1 cellular context compared by ENCODE assay signal in the genomic region with DNA sequence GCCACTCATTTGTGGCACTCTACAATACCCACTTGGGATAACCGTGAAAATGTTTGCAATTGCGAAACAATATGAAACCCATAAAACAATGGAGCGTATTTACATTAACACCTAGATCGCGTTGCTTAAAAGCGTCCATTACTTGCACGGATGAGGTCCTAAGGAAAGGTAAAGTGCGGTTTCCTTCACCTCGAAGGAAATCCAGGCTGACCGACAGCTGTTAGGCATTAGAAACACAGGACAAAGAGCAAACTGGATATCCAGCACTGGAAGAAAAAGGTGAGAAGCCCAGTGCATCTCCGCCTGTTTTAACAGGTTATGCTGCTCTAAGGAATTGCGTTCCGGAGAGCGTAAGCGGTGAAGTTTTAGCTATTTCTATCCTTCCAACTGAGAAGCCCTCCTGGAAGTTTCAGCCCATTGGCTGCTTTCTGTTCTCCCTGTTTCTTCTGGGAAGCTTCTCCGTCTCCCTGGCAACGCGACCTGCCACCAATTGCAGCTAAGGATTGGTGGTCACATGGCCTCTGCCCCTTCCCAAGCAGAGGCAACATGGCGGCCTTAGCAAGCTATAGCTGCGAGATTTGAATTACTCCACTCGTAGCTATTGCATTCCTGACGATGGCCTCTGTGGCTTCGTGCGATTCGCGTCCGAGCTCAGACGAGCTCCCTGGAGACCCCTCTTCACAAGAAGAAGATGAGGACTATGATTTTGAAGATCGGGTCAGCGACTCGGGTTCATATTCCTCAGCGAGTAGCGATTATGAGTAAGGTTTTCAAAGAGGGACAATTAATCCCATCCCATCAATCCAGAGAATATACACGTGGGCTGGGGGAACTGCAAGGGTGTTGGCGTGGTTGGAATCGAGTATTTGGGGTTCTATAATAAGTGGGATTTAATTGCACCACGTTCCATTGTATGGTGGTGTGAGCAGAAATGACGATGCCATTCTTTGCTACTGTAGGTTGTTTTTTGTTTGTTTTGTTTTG.
TF ChIP-seq lines count a peak whose summit lies in the region.

A gene (plus strand): TSS at position 538 of the 984 bp plus-strand sequence. CDS start 78 bp downstream, at position 616.

TF ChIP-seq in HepG2, 621 proteins besides CTCF, POLR2A, EP300 and RAD21 (continued from another document and continues in another):
- TF ChIP-seq, protein P1, sequence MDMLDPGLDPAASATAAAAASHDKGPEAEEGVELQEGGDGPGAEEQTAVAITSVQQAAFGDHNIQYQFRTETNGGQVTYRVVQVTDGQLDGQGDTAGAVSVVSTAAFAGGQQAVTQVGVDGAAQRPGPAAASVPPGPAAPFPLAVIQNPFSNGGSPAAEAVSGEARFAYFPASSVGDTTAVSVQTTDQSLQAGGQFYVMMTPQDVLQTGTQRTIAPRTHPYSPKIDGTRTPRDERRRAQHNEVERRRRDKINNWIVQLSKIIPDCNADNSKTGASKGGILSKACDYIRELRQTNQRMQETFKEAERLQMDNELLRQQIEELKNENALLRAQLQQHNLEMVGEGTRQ (IDR thresholded peaks at IDR 0.05; ENCODE audit: low read depth, low read length), result peak; percentile 95
- TF ChIP-seq, protein P1 (CRISPR knock-in tag; IDR thresholded peaks at IDR 0.05; ENCODE audit: borderline replicate concordance), result peak; percentile 98; the same call in 1 of the 2 replicates
- peak; percentile 79 for TF ChIP-seq TEAD3 (CRISPR knock-in tag; optimal IDR thresholded peaks at IDR 0.05; ENCODE audit: borderline replicate concordance)
- TF ChIP-seq KDM5B (CRISPR knock-in tag; IDR thresholded peaks at IDR 0.05; ENCODE audit: borderline replicate concordance), result peak; percentile 29; the same call in 1 of the 2 replicates
- TF ChIP-seq FOXK1 (CRISPR knock-in tag; IDR thresholded peaks at IDR 0.05; ENCODE audit: borderline replicate concordance, low read depth), result peak; percentile 77; the same call in 1 of the 2 replicates
- no peak for TF ChIP-seq SRSF1 (optimal IDR thresholded peaks at IDR 0.05; ENCODE audit: low read depth, low read length)
- peak; percentile 42; the same call in 1 of the 2 replicates for TF ChIP-seq MXD4 (CRISPR knock-in tag; IDR thresholded peaks at IDR 0.05)
- peak; percentile 73; the same call in 1 of the 2 replicates for TF ChIP-seq HDAC1 (CRISPR knock-in tag; IDR thresholded peaks at IDR 0.05)
- TF ChIP-seq REPIN1 (CRISPR knock-in tag; IDR thresholded peaks at IDR 0.05; ENCODE audit: borderline replicate concordance, low read depth), result peak; percentile 80
- TF ChIP-seq PHF20 (CRISPR knock-in tag; IDR thresholded peaks at IDR 0.05), result peak; percentile 50
- TF ChIP-seq, protein P2, sequence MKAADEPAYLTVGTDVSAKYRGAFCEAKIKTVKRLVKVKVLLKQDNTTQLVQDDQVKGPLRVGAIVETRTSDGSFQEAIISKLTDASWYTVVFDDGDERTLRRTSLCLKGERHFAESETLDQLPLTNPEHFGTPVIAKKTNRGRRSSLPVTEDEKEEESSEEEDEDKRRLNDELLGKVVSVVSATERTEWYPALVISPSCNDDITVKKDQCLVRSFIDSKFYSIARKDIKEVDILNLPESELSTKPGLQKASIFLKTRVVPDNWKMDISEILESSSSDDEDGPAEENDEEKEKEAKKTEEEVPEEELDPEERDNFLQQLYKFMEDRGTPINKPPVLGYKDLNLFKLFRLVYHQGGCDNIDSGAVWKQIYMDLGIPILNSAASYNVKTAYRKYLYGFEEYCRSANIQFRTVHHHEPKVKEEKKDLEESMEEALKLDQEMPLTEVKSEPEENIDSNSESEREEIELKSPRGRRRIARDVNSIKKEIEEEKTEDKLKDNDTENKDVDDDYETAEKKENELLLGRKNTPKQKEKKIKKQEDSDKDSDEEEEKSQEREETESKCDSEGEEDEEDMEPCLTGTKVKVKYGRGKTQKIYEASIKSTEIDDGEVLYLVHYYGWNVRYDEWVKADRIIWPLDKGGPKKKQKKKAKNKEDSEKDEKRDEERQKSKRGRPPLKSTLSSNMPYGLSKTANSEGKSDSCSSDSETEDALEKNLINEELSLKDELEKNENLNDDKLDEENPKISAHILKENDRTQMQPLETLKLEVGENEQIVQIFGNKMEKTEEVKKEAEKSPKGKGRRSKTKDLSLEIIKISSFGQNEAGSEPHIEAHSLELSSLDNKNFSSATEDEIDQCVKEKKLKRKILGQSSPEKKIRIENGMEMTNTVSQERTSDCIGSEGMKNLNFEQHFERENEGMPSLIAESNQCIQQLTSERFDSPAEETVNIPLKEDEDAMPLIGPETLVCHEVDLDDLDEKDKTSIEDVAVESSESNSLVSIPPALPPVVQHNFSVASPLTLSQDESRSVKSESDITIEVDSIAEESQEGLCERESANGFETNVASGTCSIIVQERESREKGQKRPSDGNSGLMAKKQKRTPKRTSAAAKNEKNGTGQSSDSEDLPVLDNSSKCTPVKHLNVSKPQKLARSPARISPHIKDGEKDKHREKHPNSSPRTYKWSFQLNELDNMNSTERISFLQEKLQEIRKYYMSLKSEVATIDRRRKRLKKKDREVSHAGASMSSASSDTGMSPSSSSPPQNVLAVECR (CRISPR knock-in tag; IDR thresholded peaks at IDR 0.05; ENCODE audit: borderline replicate concordance), result peak; percentile 90
- TF ChIP-seq ZNF143 (CRISPR knock-in tag; IDR thresholded peaks at IDR 0.05), result peak; percentile 69
- peak; percentile 79 for TF ChIP-seq NFYB (CRISPR knock-in tag; IDR thresholded peaks at IDR 0.05)
- TF ChIP-seq KLF11 (CRISPR knock-in tag; IDR thresholded peaks at IDR 0.05), result 0 out of 2 replicates have a peak, but pooled peaks have one; percentile 13
- TF ChIP-seq RFX1 (IDR thresholded peaks at IDR 0.05), result peak; percentile 92
- TF ChIP-seq MXI1 (IDR thresholded peaks at IDR 0.05; ENCODE audit: borderline replicate concordance, low read depth, low read length), result peak; percentile 93; the same call in 2 of the 3 replicates
- TF ChIP-seq ASH2L (IDR thresholded peaks at IDR 0.05; ENCODE audit: insufficient read length, low read depth, low read length), result peak; percentile 92
- TF ChIP-seq GLI4 (CRISPR knock-in tag; IDR thresholded peaks at IDR 0.05; ENCODE audit: borderline replicate concordance), result 0 out of 2 replicates have a peak, but pooled peaks have one; percentile 58
- peak; percentile 77 for TF ChIP-seq PHF8 (CRISPR knock-in tag; IDR thresholded peaks at IDR 0.05)
- TF ChIP-seq TAF1 (CRISPR knock-in tag; IDR thresholded peaks at IDR 0.05), result peak; percentile 65; the same call in 1 of the 2 replicates
- TF ChIP-seq GATAD1 (CRISPR knock-in tag; IDR thresholded peaks at IDR 0.05), result peak; percentile 87
- peak; percentile 66 for TF ChIP-seq POLR2G (IDR thresholded peaks at IDR 0.05; ENCODE audit: low read depth, low read length)
- TF ChIP-seq SSRP1 (CRISPR knock-in tag; IDR thresholded peaks at IDR 0.05), result 0 out of 2 replicates have a peak, but pooled peaks have one; percentile 38
- TF ChIP-seq NR2F1 (CRISPR knock-in tag; IDR thresholded peaks at IDR 0.05), result no peak
- 0 out of 2 replicates have a peak, but pooled peaks have one; percentile 25 for TF ChIP-seq GATAD2A (CRISPR knock-in tag; IDR thresholded peaks at IDR 0.05)
- TF ChIP-seq, protein P3, sequence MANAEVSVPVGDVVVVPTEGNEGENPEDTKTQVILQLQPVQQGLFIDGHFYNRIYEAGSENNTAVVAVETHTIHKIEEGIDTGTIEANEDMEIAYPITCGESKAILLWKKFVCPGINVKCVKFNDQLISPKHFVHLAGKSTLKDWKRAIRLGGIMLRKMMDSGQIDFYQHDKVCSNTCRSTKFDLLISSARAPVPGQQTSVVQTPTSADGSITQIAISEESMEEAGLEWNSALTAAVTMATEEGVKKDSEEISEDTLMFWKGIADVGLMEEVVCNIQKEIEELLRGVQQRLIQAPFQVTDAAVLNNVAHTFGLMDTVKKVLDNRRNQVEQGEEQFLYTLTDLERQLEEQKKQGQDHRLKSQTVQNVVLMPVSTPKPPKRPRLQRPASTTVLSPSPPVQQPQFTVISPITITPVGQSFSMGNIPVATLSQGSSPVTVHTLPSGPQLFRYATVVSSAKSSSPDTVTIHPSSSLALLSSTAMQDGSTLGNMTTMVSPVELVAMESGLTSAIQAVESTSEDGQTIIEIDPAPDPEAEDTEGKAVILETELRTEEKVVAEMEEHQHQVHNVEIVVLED (CRISPR knock-in tag; IDR thresholded peaks at IDR 0.05; ENCODE audit: borderline replicate concordance), result peak; percentile 35; the same call in 1 of the 2 replicates
- TF ChIP-seq, protein P4, sequence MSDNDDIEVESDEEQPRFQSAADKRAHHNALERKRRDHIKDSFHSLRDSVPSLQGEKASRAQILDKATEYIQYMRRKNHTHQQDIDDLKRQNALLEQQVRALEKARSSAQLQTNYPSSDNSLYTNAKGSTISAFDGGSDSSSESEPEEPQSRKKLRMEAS (IDR thresholded peaks at IDR 0.05), result peak; percentile 66
- TF ChIP-seq YY1 (IDR thresholded peaks at IDR 0.05; ENCODE audit: insufficient read depth, insufficient replicate concordance, low read depth, low read length), result peak; percentile 95
- TF ChIP-seq RFX5 (IDR thresholded peaks at IDR 0.05; ENCODE audit: low read depth, low read length), result peak; percentile 49; the same call in 1 of the 2 replicates
- no peak for TF ChIP-seq ZNF205 (CRISPR knock-in tag; IDR thresholded peaks at IDR 0.05)
- TF ChIP-seq KAT8 (CRISPR knock-in tag; IDR thresholded peaks at IDR 0.05), result peak; percentile 69
- TF ChIP-seq MATR3 (CRISPR knock-in tag; IDR thresholded peaks at IDR 0.05), result no peak
- TF ChIP-seq, protein P5, sequence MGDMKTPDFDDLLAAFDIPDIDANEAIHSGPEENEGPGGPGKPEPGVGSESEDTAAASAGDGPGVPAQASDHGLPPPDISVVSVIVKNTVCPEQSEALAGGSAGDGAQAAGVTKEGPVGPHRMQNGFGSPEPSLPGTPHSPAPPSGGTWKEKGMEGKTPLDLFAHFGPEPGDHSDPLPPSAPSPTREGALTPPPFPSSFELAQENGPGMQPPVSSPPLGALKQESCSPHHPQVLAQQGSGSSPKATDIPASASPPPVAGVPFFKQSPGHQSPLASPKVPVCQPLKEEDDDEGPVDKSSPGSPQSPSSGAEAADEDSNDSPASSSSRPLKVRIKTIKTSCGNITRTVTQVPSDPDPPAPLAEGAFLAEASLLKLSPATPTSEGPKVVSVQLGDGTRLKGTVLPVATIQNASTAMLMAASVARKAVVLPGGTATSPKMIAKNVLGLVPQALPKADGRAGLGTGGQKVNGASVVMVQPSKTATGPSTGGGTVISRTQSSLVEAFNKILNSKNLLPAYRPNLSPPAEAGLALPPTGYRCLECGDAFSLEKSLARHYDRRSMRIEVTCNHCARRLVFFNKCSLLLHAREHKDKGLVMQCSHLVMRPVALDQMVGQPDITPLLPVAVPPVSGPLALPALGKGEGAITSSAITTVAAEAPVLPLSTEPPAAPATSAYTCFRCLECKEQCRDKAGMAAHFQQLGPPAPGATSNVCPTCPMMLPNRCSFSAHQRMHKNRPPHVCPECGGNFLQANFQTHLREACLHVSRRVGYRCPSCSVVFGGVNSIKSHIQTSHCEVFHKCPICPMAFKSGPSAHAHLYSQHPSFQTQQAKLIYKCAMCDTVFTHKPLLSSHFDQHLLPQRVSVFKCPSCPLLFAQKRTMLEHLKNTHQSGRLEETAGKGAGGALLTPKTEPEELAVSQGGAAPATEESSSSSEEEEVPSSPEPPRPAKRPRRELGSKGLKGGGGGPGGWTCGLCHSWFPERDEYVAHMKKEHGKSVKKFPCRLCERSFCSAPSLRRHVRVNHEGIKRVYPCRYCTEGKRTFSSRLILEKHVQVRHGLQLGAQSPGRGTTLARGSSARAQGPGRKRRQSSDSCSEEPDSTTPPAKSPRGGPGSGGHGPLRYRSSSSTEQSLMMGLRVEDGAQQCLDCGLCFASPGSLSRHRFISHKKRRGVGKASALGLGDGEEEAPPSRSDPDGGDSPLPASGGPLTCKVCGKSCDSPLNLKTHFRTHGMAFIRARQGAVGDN (CRISPR knock-in tag; IDR thresholded peaks at IDR 0.05), result peak; percentile 32
- TF ChIP-seq, protein P6, sequence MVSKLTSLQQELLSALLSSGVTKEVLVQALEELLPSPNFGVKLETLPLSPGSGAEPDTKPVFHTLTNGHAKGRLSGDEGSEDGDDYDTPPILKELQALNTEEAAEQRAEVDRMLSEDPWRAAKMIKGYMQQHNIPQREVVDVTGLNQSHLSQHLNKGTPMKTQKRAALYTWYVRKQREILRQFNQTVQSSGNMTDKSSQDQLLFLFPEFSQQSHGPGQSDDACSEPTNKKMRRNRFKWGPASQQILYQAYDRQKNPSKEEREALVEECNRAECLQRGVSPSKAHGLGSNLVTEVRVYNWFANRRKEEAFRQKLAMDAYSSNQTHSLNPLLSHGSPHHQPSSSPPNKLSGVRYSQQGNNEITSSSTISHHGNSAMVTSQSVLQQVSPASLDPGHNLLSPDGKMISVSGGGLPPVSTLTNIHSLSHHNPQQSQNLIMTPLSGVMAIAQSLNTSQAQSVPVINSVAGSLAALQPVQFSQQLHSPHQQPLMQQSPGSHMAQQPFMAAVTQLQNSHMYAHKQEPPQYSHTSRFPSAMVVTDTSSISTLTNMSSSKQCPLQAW (CRISPR knock-in tag; IDR thresholded peaks at IDR 0.05), result 0 out of 2 replicates have a peak, but pooled peaks have one; percentile 50
- no peak for TF ChIP-seq ARNT2 (CRISPR knock-in tag; IDR thresholded peaks at IDR 0.05; ENCODE audit: low read depth)
- TF ChIP-seq, protein P7, sequence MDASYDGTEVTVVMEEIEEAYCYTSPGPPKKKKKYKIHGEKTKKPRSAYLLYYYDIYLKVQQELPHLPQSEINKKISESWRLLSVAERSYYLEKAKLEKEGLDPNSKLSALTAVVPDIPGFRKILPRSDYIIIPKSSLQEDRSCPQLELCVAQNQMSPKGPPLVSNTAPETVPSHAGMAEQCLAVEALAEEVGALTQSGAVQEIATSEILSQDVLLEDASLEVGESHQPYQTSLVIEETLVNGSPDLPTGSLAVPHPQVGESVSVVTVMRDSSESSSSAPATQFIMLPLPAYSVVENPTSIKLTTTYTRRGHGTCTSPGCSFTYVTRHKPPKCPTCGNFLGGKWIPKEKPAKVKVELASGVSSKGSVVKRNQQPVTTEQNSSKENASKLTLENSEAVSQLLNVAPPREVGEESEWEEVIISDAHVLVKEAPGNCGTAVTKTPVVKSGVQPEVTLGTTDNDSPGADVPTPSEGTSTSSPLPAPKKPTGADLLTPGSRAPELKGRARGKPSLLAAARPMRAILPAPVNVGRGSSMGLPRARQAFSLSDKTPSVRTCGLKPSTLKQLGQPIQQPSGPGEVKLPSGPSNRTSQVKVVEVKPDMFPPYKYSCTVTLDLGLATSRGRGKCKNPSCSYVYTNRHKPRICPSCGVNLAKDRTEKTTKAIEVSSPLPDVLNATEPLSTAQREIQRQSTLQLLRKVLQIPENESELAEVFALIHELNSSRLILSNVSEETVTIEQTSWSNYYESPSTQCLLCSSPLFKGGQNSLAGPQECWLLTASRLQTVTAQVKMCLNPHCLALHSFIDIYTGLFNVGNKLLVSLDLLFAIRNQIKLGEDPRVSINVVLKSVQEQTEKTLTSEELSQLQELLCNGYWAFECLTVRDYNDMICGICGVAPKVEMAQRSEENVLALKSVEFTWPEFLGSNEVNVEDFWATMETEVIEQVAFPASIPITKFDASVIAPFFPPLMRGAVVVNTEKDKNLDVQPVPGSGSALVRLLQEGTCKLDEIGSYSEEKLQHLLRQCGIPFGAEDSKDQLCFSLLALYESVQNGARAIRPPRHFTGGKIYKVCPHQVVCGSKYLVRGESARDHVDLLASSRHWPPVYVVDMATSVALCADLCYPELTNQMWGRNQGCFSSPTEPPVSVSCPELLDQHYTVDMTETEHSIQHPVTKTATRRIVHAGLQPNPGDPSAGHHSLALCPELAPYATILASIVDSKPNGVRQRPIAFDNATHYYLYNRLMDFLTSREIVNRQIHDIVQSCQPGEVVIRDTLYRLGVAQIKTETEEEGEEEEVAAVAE (CRISPR knock-in tag; IDR thresholded peaks at IDR 0.05; ENCODE audit: borderline replicate concordance), result peak; percentile 38; the same call in 1 of the 2 replicates
